In the genomic region with DNA sequence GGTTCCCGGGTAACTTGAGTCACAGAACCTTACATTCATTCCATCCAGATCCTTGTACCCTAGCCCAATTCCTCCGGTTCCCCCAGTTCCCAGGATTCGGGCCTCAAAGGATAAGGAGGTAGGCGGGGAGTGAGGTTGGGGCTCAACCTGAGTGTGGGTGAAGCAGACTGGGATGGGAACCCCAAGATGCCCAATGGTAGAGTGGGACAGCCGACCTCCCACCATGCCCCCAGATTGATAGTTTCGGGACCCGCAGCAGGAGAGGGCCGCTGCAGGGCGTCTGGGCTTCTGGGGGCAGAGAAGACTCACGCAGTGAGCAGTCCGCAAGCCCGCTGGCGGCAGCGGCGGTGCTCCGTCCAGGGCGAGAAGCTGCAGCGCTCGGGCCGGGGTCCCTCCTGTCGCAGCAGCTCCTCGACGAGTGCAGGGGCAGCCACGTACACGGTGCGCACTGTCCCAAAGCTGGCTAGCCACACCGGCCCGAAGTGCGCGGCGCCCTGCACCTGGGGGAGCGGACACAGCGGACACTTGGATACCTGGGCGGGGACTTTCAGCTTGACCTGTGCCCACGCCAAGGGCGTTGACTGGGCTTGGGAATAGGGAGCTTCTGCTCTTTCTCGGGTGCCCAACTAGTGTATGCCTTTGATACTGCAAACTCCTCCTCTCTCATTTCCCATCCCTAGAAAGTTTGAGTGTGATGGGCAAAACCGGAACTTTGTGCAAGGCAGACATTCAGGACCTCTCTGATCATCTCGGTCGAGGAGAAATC, we compare ENCODE assay signal across 6 cellular contexts. TPM values are rescaled to one million over a fixed set of nuclear protein-coding genes. Genes with fewer than 3 reads are reported as not detected.
DNase-seq lines count a peak whose midpoint lies in the region; ATAC-seq, FAIRE-seq and TF ChIP-seq lines count a peak whose summit lies in the region.

No MANE protein-coding gene starts in this region.

- H3K79me2 ChIP-seq in GM12878 (ENCODE audit: control insufficient read depth, insufficient read depth, low read length), result no peaks in the 10 kb centered on the region

- in situ Hi-C loops in GM12878 (cut with MboI) (no loop called here), G401 (cut with HindIII; ENCODE audit: low sequenced_read_pairs) (no loop called here)

- SMC1A ChIA-PET in GM12878 (lab: Charles Lee; ENCODE audit: uncharacterized antibody, unreplicated experiment), result interaction anchor here (1.7 kb wide), 1 partner anchor 9 kb away, joined by 5 read pairs; no protein-coding TSS in a partner anchor

- CTCF ChIA-PET in GM12878 (lab: Yijun Ruan, JAX), result interaction anchor here (1.0 to 7.3 kb wide), 2 partner anchors 10 kb away, joined by 4 to 62 read pairs; a partner anchor contains a TSS

- H3K4me3 ChIP-seq in GM12878 (peak overlapping the region; percentile 65; the same call in 1 of the 2 replicates), adrenal gland (peak overlapping the region in 1 of 4 donors; percentile 58)

- H3K27ac ChIP-seq in GM12878 (ENCODE audit: control insufficient read depth, insufficient read depth), result no peak overlapping the region
- H3K27ac ChIP-seq in adrenal gland, result no peak overlapping the region

- BruUV-seq in GM12878 (replicated peaks; lab: Mats Ljungman, UMichigan), result no TSS peak

- RAD21 ChIA-PET in GM12878 (lab: Charles Lee; ENCODE audit: unreplicated experiment), result no interaction called here

- no peak; the same call in 1 of the 2 replicates for TF ChIP-seq POLR2A in GM12878 (IDR thresholded peaks at IDR 0.05; ENCODE audit: low read depth, low read length)
- TF ChIP-seq POLR2A in adrenal gland (IDR thresholded peaks at IDR 0.05), result no peak

- H3K27me3 ChIP-seq in GM12878 (replicated peaks in 1 of 2; ENCODE audit: control insufficient read depth in 2 of 2, insufficient read depth in 2 of 2, low read length in 1 of 2) (peaks cover 11 to 23% of the 10 kb centered on the region in 2 experiments; a peak in 3 of 4 replicates), adrenal gland (no peaks in the 10 kb centered on the region)

- TF ChIP-seq RAD21 in GM12878 (IDR thresholded peaks at IDR 0.05; ENCODE audit: insufficient read depth, low read depth, low read length), result no peak

- DNase-seq in GOT3 (lab: John Stamatoyannopoulos, UW) (peak; percentile 98), GM12878 (ENCODE audit: low read depth, low spot score) (no peak), neural crest cell (ENCODE audit: low read depth, low spot score) (no peak), adrenal gland (no peak), SKM-1 treated with dmso at 0.1 percent for 144 hours (lab: John Stamatoyannopoulos, UW; ENCODE audit: unreplicated experiment) (no peak), G401 (ENCODE audit: low spot score) (no peak)

- H3K4me2 ChIP-seq in GM12878 (ENCODE audit: control insufficient read depth, insufficient read depth), result peak overlapping the region; percentile 95

- H3K9me3 ChIP-seq in GM12878 (replicated peaks; ENCODE audit: control insufficient read depth, insufficient read depth, low read length) (no peaks in the 10 kb centered on the region), adrenal gland (replicated peaks in 1 of 3) (no peaks in the 10 kb centered on the region)

- no peak for FAIRE-seq in GM12878 (lab: Jason Lieb, UNC)

- H3K36me3 Mint-ChIP-seq in neural crest cell (ENCODE audit: low read depth), result peaks cover 10% of the 10 kb centered on the region

- POLR2A ChIA-PET in GM12878 (lab: Charles Lee), result interaction anchor here (0.8 kb wide), 1 partner anchor 24 kb away, joined by 3 read pairs; no protein-coding TSS in a partner anchor

- no peak for TF ChIP-seq CTCF in GM12878 (IDR thresholded peaks at IDR 0.05 in 2 of 3, conservative IDR thresholded peaks at IDR 0.05 in 1 of 3; ENCODE audit: control insufficient read depth in 2 of 3, extremely low read depth in 1 of 3, insufficient read depth in 1 of 3, low read depth in 3 of 3, low read length in 3 of 3)
- TF ChIP-seq CTCF in neural crest cell (conservative IDR thresholded peaks at IDR 0.05), result no peak
- no peak for TF ChIP-seq CTCF in adrenal gland (IDR thresholded peaks at IDR 0.05)

- H3K9ac ChIP-seq in GM12878 (ENCODE audit: control insufficient read depth, insufficient read depth, low read length), result no peak overlapping the region

- TF ChIP-seq EP300 in GM12878 (IDR thresholded peaks at IDR 0.05; ENCODE audit: borderline replicate concordance in 1 of 2, control insufficient read depth in 1 of 2, low read depth in 2 of 2, low read length in 2 of 2), result no peak

- H4K20me1 ChIP-seq in GM12878 (ENCODE audit: control insufficient read depth, insufficient read depth), result no peaks in the 10 kb centered on the region

- H2AFZ ChIP-seq in GM12878 (ENCODE audit: control insufficient read depth, low read depth, low read length), result peak overlapping the region; percentile 81; the same call in 1 of the 2 replicates

- H3K4me3 Mint-ChIP-seq in neural crest cell, result peak overlapping the region; percentile 73

- H3K36me3 ChIP-seq in GM12878 (ENCODE audit: control insufficient read depth in 2 of 2, insufficient read depth in 2 of 2, low read length in 1 of 2) (peaks cover 0 to 4% of the 10 kb centered on the region in 2 experiments; a peak in 2 of 4 replicates), adrenal gland (replicated peaks in 1 of 2) (no peaks in the 10 kb centered on the region)

- H3K4me1 ChIP-seq in GM12878 (ENCODE audit: control insufficient read depth, insufficient read depth, low read length), result peaks cover 22% of the 10 kb centered on the region
- H3K4me1 ChIP-seq in adrenal gland (replicated peaks in 1 of 2), result peaks cover 24 to 29% of the 10 kb centered on the region in 2 donors

- no peak overlapping the region for H3K27ac Mint-ChIP-seq in neural crest cell (ENCODE audit: unreplicated experiment)

- intact Hi-C loops in GM12878 (cut with micrococcal nuclease; ENCODE audit: unreplicated experiment), result no loop called here
- intact Hi-C loops in adrenal gland (cut with DNase I), result no loop called here

- peaks cover 11% of the 10 kb centered on the region for H3K4me1 Mint-ChIP-seq in neural crest cell

- peak; percentile 21 for ATAC-seq in GM12878

- WGBS in GM12878 (ENCODE audit: insufficient coverage, insufficient replicate concordance, low lambda C conversion rate, missing lambda C conversion rate), result 18% methylated on average over 40 of the region's 40 CpGs
- 3 to 10% (median 3%) methylated on average over 8 to 40 of the region's 40 CpGs for WGBS in adrenal gland, 4 donors

- peaks cover 81% of the 10 kb centered on the region for H3K27me3 Mint-ChIP-seq in neural crest cell (ENCODE audit: low read depth)

- H3K9me3 Mint-ChIP-seq in neural crest cell, result no peaks in the 10 kb centered on the region

RNA-seq across cellular contexts. Expression of a gene that starts 1.0 kb away (rescaled TPM):
- 3.3 and 4.2 TPM in 2 replicates for total RNA-seq in GM12878 (2013; cell fraction: nucleolus; rRNA removed)
- total RNA-seq in GM12878 (2014; rRNA removed) (0.79 and 0.87 TPM in 2 replicates), GM12878 (2014; rRNA removed; fragmentation: Illumina TruSeq; extraction: Trizol) (0.41 and 0.72 TPM in 2 replicates), GM12878 (2021) (1.0 and 2.7 TPM in 2 replicates), neural crest cell (3.2 and 4.2 TPM in 2 replicates), adrenal gland (10 to 100 TPM in 1 of 8 donors, 1 to 10 TPM in 6, under 1 TPM in 1; 0.48 to 10.4 (median 3.1) TPM)
- 0.47 TPM for polyA plus RNA-seq in GM12878 (2011; ENCODE audit: low read depth)
- polyA plus RNA-seq in GM12878 (2011; rRNA removed) (1.8 and 2.0 TPM in 2 replicates), GM12878 (2014; fragmentation: Illumina TruSeq; extraction: Trizol) (0.57 and 1.2 TPM in 2 replicates), GM12878 (2014; fragmentation: Nextera tagmentation; extraction: Ambion mirVana) (under 1 TPM; 0.10 to 0.35 TPM), GM12878 (2014; rRNA removed) (1.8 and 1.9 TPM in 2 replicates), GM12878 (2016; fragmentation: Nextera tagmentation; extraction: Ambion mirVana) (1 to 10 TPM in 1 of 2 experiments, under 1 TPM in 1; 0.95 to 1.3 TPM), adrenal gland (1 to 10 TPM; 2.5 to 3.8 (median 3.5) TPM)
- polyA plus RNA-seq in GM12878 (2011; cell fraction: cytosol; rRNA removed), result 1.4 and 2.9 TPM in 2 replicates
- polyA plus RNA-seq in GM12878 (2011; cell fraction: nucleus; rRNA removed), result 18.3 and 22.8 TPM in 2 replicates
- polyA plus RNA-seq in GM12878 (2012), result 1.2 TPM in 2 replicates
- 0.44 and 1.5 TPM in 2 replicates for polyA minus RNA-seq in GM12878 (2011; rRNA and poly(A)+ RNA removed)
- polyA minus RNA-seq in GM12878 (2011; cell fraction: cytosol; rRNA and poly(A)+ RNA removed), result 1.9 and 2.1 TPM in 2 replicates
- 5.1 and 7.7 TPM in 2 replicates for polyA minus RNA-seq in GM12878 (2011; cell fraction: nucleus; rRNA and poly(A)+ RNA removed)
- 0.18 and 3.9 TPM in 2 replicates for total RNA-seq in G401 (2014; rRNA removed; shearing (Covaris generic))

RNA-seq across cellular contexts. Expression of a gene that starts 6.0 kb away (rescaled TPM):
- total RNA-seq in GM12878 (2013; cell fraction: nucleolus; rRNA removed), result 15.2 and 15.3 TPM in 2 replicates
- total RNA-seq in GM12878 (2014; rRNA removed), result 25.5 and 28.2 TPM in 2 replicates
- total RNA-seq in GM12878 (2014; rRNA removed; fragmentation: Illumina TruSeq; extraction: Trizol), result 8.5 and 11.3 TPM in 2 replicates
- total RNA-seq in GM12878 (2021), result 29.7 and 32.7 TPM in 2 replicates
- 12.2 TPM for polyA plus RNA-seq in GM12878 (2011; ENCODE audit: low read depth)
- polyA plus RNA-seq in GM12878 (2011; rRNA removed), result 19.4 and 31.4 TPM in 2 replicates
- 30.7 and 32.1 TPM in 2 replicates for polyA plus RNA-seq in GM12878 (2011; cell fraction: cytosol; rRNA removed)
- 36.5 and 42.1 TPM in 2 replicates for polyA plus RNA-seq in GM12878 (2011; cell fraction: nucleus; rRNA removed)
- polyA plus RNA-seq in GM12878 (2012), result 19.6 and 25.1 TPM in 2 replicates
- polyA plus RNA-seq in GM12878 (2014; fragmentation: Illumina TruSeq; extraction: Trizol), result 26.7 and 29.7 TPM in 2 replicates
- polyA plus RNA-seq in GM12878 (2014; fragmentation: Nextera tagmentation; extraction: Ambion mirVana), result 10 to 100 TPM; 38.5 to 41.9 TPM
- 28.6 and 33.0 TPM in 2 replicates for polyA plus RNA-seq in GM12878 (2014; rRNA removed)
- polyA plus RNA-seq in GM12878 (2016; fragmentation: Nextera tagmentation; extraction: Ambion mirVana), result 10 to 100 TPM; 40.1 to 44.3 TPM
- polyA minus RNA-seq in GM12878 (2011; rRNA and poly(A)+ RNA removed), result 18.3 and 41.9 TPM in 2 replicates
- polyA minus RNA-seq in GM12878 (2011; cell fraction: cytosol; rRNA and poly(A)+ RNA removed), result 12.8 and 18.4 TPM in 2 replicates
- 17.0 and 31.7 TPM in 2 replicates for polyA minus RNA-seq in GM12878 (2011; cell fraction: nucleus; rRNA and poly(A)+ RNA removed)
- total RNA-seq in neural crest cell, result 37.8 and 40.5 TPM in 2 replicates
- total RNA-seq in adrenal gland, result 10 to 100 TPM in 7 of 8 donors, 1 to 10 TPM in 1; 4.7 to 56.8 (median 18.9) TPM
- 10 to 100 TPM; 53.4 to 87.8 (median 62.6) TPM for polyA plus RNA-seq in adrenal gland
- 15.6 and 30.1 TPM in 2 replicates for total RNA-seq in G401 (2014; rRNA removed; shearing (Covaris generic))

RNA-seq across cellular contexts. Expression of a gene that starts 6.5 kb away (rescaled TPM):
- total RNA-seq in GM12878 (2013; cell fraction: nucleolus; rRNA removed), result 8.7 and 11.1 TPM in 2 replicates
- total RNA-seq in GM12878 (2014; rRNA removed) (1.9 and 2.3 TPM in 2 replicates), GM12878 (2014; rRNA removed; fragmentation: Illumina TruSeq; extraction: Trizol) (2.8 and 2.9 TPM in 2 replicates), GM12878 (2021) (4.2 and 4.8 TPM in 2 replicates), neural crest cell (4.5 and 5.6 TPM in 2 replicates), adrenal gland (10 to 100 TPM in 5 of 8 donors, 1 to 10 TPM in 3; 4.4 to 35.9 (median 13.1) TPM)
- 2.1 TPM for polyA plus RNA-seq in GM12878 (2011; ENCODE audit: low read depth)
- polyA plus RNA-seq in GM12878 (2011; rRNA removed) (8.2 and 8.8 TPM in 2 replicates), GM12878 (2014; fragmentation: Illumina TruSeq; extraction: Trizol) (3.6 and 4.9 TPM in 2 replicates), GM12878 (2014; fragmentation: Nextera tagmentation; extraction: Ambion mirVana) (1 to 10 TPM; 1.2 to 3.1 TPM), GM12878 (2014; rRNA removed) (3.6 and 4.2 TPM in 2 replicates), GM12878 (2016; fragmentation: Nextera tagmentation; extraction: Ambion mirVana) (1 to 10 TPM; 3.5 to 3.8 TPM), adrenal gland (1 to 10 TPM; 2.4 to 9.9 (median 3.4) TPM)
- polyA plus RNA-seq in GM12878 (2011; cell fraction: cytosol; rRNA removed), result 5.3 and 6.9 TPM in 2 replicates
- 4.8 and 5.7 TPM in 2 replicates for polyA plus RNA-seq in GM12878 (2011; cell fraction: nucleus; rRNA removed)
- polyA plus RNA-seq in GM12878 (2012), result 4.9 TPM in 2 replicates
- 5.3 and 5.4 TPM in 2 replicates for polyA minus RNA-seq in GM12878 (2011; rRNA and poly(A)+ RNA removed)
- polyA minus RNA-seq in GM12878 (2011; cell fraction: cytosol; rRNA and poly(A)+ RNA removed), result 3.0 and 3.5 TPM in 2 replicates
- 1.7 and 2.4 TPM in 2 replicates for polyA minus RNA-seq in GM12878 (2011; cell fraction: nucleus; rRNA and poly(A)+ RNA removed)
- total RNA-seq in G401 (2014; rRNA removed; shearing (Covaris generic)), result 5.1 and 7.0 TPM in 2 replicates

RNA-seq across cellular contexts. Expression of a gene that starts 11.0 kb away (rescaled TPM):
- 20.5 and 20.9 TPM in 2 replicates for total RNA-seq in GM12878 (2013; cell fraction: nucleolus; rRNA removed)
- total RNA-seq in GM12878 (2014; rRNA removed) (15.6 and 17.6 TPM in 2 replicates), GM12878 (2014; rRNA removed; fragmentation: Illumina TruSeq; extraction: Trizol) (10.3 and 10.4 TPM in 2 replicates), GM12878 (2021) (25.5 and 26.7 TPM in 2 replicates), neural crest cell (16.7 and 18.8 TPM in 2 replicates), adrenal gland (10 to 100 TPM in 7 of 8 donors, 1 to 10 TPM in 1; 8.2 to 23.4 (median 16.6) TPM)
- polyA plus RNA-seq in GM12878 (2011; ENCODE audit: low read depth), result 7.7 TPM
- polyA plus RNA-seq in GM12878 (2011; rRNA removed) (11.1 and 16.6 TPM in 2 replicates), GM12878 (2014; fragmentation: Illumina TruSeq; extraction: Trizol) (17.9 and 20.6 TPM in 2 replicates), GM12878 (2014; fragmentation: Nextera tagmentation; extraction: Ambion mirVana) (1 to 10 TPM; 2.4 to 5.1 TPM), GM12878 (2014; rRNA removed) (29.3 and 32.3 TPM in 2 replicates), GM12878 (2016; fragmentation: Nextera tagmentation; extraction: Ambion mirVana) (1 to 10 TPM; 3.3 to 4.0 TPM), adrenal gland (10 to 100 TPM in 2 of 3 donors, 1 to 10 TPM in 1; 9.5 to 45.1 (median 44.0) TPM)
- 20.0 and 26.5 TPM in 2 replicates for polyA plus RNA-seq in GM12878 (2011; cell fraction: cytosol; rRNA removed)
- polyA plus RNA-seq in GM12878 (2011; cell fraction: nucleus; rRNA removed), result 36.0 and 36.4 TPM in 2 replicates
- 18.9 and 20.4 TPM in 2 replicates for polyA plus RNA-seq in GM12878 (2012)
- 17.7 and 24.6 TPM in 2 replicates for polyA minus RNA-seq in GM12878 (2011; rRNA and poly(A)+ RNA removed)
- 4.9 and 6.8 TPM in 2 replicates for polyA minus RNA-seq in GM12878 (2011; cell fraction: cytosol; rRNA and poly(A)+ RNA removed)
- 7.3 and 12.1 TPM in 2 replicates for polyA minus RNA-seq in GM12878 (2011; cell fraction: nucleus; rRNA and poly(A)+ RNA removed)
- total RNA-seq in G401 (2014; rRNA removed; shearing (Covaris generic)), result 7.2 and 14.2 TPM in 2 replicates

RNA-seq across cellular contexts. Expression of a gene that starts 13.8 kb away (rescaled TPM):
- 35.5 and 41.8 TPM in 2 replicates for total RNA-seq in GM12878 (2013; cell fraction: nucleolus; rRNA removed)
- total RNA-seq in GM12878 (2014; rRNA removed), result 201 and 202 TPM in 2 replicates
- 116 and 120 TPM in 2 replicates for total RNA-seq in GM12878 (2014; rRNA removed; fragmentation: Illumina TruSeq; extraction: Trizol)
- total RNA-seq in GM12878 (2021), result 189 TPM in 2 replicates
- polyA plus RNA-seq in GM12878 (2011; ENCODE audit: low read depth), result 74.3 TPM
- 155 and 251 TPM in 2 replicates for polyA plus RNA-seq in GM12878 (2011; rRNA removed)
- polyA plus RNA-seq in GM12878 (2011; cell fraction: cytosol; rRNA removed), result 241 and 318 TPM in 2 replicates
- polyA plus RNA-seq in GM12878 (2011; cell fraction: nucleus; rRNA removed), result 132 and 140 TPM in 2 replicates
- 98.0 and 98.2 TPM in 2 replicates for polyA plus RNA-seq in GM12878 (2012)
- 213 and 240 TPM in 2 replicates for polyA plus RNA-seq in GM12878 (2014; fragmentation: Illumina TruSeq; extraction: Trizol)
- polyA plus RNA-seq in GM12878 (2014; fragmentation: Nextera tagmentation; extraction: Ambion mirVana), result 10 to 100 TPM; 26.1 to 45.7 TPM
- 237 and 311 TPM in 2 replicates for polyA plus RNA-seq in GM12878 (2014; rRNA removed)
- 100 to 1,000 TPM; 344 to 385 TPM for polyA plus RNA-seq in GM12878 (2016; fragmentation: Nextera tagmentation; extraction: Ambion mirVana)
- 134 and 149 TPM in 2 replicates for polyA minus RNA-seq in GM12878 (2011; rRNA and poly(A)+ RNA removed)
- polyA minus RNA-seq in GM12878 (2011; cell fraction: cytosol; rRNA and poly(A)+ RNA removed), result 49.7 and 57.6 TPM in 2 replicates
- 32.0 and 54.1 TPM in 2 replicates for polyA minus RNA-seq in GM12878 (2011; cell fraction: nucleus; rRNA and poly(A)+ RNA removed)
- 332 and 333 TPM in 2 replicates for total RNA-seq in neural crest cell
- 100 to 1,000 TPM in 7 of 8 donors, 10 to 100 TPM in 1; 90.9 to 197 (median 143) TPM for total RNA-seq in adrenal gland
- polyA plus RNA-seq in adrenal gland, result 10 to 100 TPM; 46.8 to 78.8 (median 66.1) TPM
- total RNA-seq in G401 (2014; rRNA removed; shearing (Covaris generic)), result 721 and 790 TPM in 2 replicates
